ENCODE assay signal across 20 cellular contexts in genomic region chr12:30839643-30840190, GRCh38.
"Had no signal": no experiment of that assay in that cellular context is flagged by ENCODE, and none has a peak within 500 bp of the region (broad histone marks: within the 10 kb centered on the region; RNA-seq: fewer than 3 reads in every experiment).

No MANE protein-coding gene starts in this region.

- DNase-seq: activated CD4-positive, alpha-beta T cell treated with anti-CD3 and anti-CD28 coated beads for 48 hours; activated CD4-positive, CD25-positive, alpha-beta regulatory T cell; activated gamma-delta T cell; cerebellar nuclear complex; cortex of kidney; gastrocnemius medialis; heart left ventricle; mesenchymal stem cell; mucosa of descending colon; naive B cell; ovary; sigmoid colon; stimulated activated CD4-positive, alpha-beta T cell treated with anti-CD3 and anti-CD28 coated beads, Interleukin-4, amount 100 ng/mL, for 24 hours; T-helper 9 cell; testis had no signal

- H3K4me1 ChIP-seq: breast epithelium, gastrocnemius medialis, heart left ventricle, sigmoid colon, testis had no signal

- H3K36me3 ChIP-seq: breast epithelium, gastrocnemius medialis, heart left ventricle, ovary, sigmoid colon had no signal

- H3K9me3 ChIP-seq: breast epithelium, gastrocnemius medialis, heart left ventricle, mucosa of descending colon, ovary, sigmoid colon, testis had no signal

- H3K9me3 Mint-ChIP-seq: activated naive CD4-positive, alpha-beta T cell treated with anti-CD3 and anti-CD28 coated beads, Interleukin-2, amount 50 U/mL, for 24 hours; stimulated activated memory B cell treated with anti-CD40 and anti-IgM and Interleukin-4, amounts not matched to agents 10 μg/mL and 1 μg/mL and 100 μg/mL, for 72 hours; type B pancreatic cell had no signal

- H3K27ac ChIP-seq: breast epithelium, gastrocnemius medialis, heart left ventricle, ovary, sigmoid colon, testis had no signal

- H3K4me3 ChIP-seq: breast epithelium, gastrocnemius medialis, heart left ventricle, mucosa of descending colon, ovary, sigmoid colon, testis had no signal

- ATAC-seq: esophagus mucosa; gastrocnemius medialis; heart left ventricle; mucosa of descending colon; stimulated activated memory B cell treated with anti-CD40 and anti-IgM and Interleukin-4, amounts not matched to agents 10 μg/mL and 1 μg/mL and 100 μg/mL, for 72 hours had no signal

- H3K4me3 Mint-ChIP-seq: activated naive CD4-positive, alpha-beta T cell treated with anti-CD3 and anti-CD28 coated beads, Interleukin-2, amount 50 U/mL, for 24 hours; naive B cell; stimulated activated memory B cell treated with anti-CD40 and anti-IgM and Interleukin-4, amounts not matched to agents 10 μg/mL and 1 μg/mL and 100 μg/mL, for 72 hours; type B pancreatic cell had no signal

- H3K4me1 Mint-ChIP-seq: activated naive CD4-positive, alpha-beta T cell treated with anti-CD3 and anti-CD28 coated beads, Interleukin-2, amount 50 U/mL, for 24 hours had no signal

- H3K36me3 Mint-ChIP-seq: activated naive CD4-positive, alpha-beta T cell treated with anti-CD3 and anti-CD28 coated beads, Interleukin-2, amount 50 U/mL, for 24 hours; naive B cell; stimulated activated memory B cell treated with anti-CD40 and anti-IgM and Interleukin-4, amounts not matched to agents 10 μg/mL and 1 μg/mL and 100 μg/mL, for 72 hours; type B pancreatic cell had no signal

- H3K27ac Mint-ChIP-seq: activated naive CD4-positive, alpha-beta T cell treated with anti-CD3 and anti-CD28 coated beads, Interleukin-2, amount 50 U/mL, for 24 hours; stimulated activated memory B cell treated with anti-CD40 and anti-IgM and Interleukin-4, amounts not matched to agents 10 μg/mL and 1 μg/mL and 100 μg/mL, for 72 hours; type B pancreatic cell had no signal

- H3K27me3 ChIP-seq: ovary, testis had no signal
